27 cellular contexts compared by ENCODE assay signal in genomic region chr2:70527447-70528080, GRCh38. TPM values are rescaled to one million over a fixed set of nuclear protein-coding genes. Genes with fewer than 3 reads are reported as not detected.
DNase-seq lines count a peak whose midpoint lies in the region; ATAC-seq and TF ChIP-seq lines count a peak whose summit lies in the region.
"Had no signal": no experiment of that assay in that cellular context is flagged by ENCODE, and none has a peak within 500 bp of the region (broad histone marks: within the 10 kb centered on the region; RNA-seq: fewer than 3 reads in every experiment).

No MANE protein-coding gene starts in this region.

- intact Hi-C loops in PC-9 (cut with micrococcal nuclease; ENCODE audit: unreplicated experiment), result loop anchor here (10.0 kb wide), 1 partner anchor 143 kb away; no protein-coding TSS in a partner anchor
- intact Hi-C loops in CD4-positive, alpha-beta memory T cell (cut with micrococcal nuclease), result no loop called here

- POLR2A ChIA-PET in PC-9 (lab: Charles Lee; ENCODE audit: unreplicated experiment), result no interaction called here
- POLR2A ChIA-PET in CD4-positive, alpha-beta memory T cell (lab: Charles Lee; ENCODE audit: partially characterized antibody), result interaction anchor here (0.6 kb wide), 1 partner anchor 420 kb away, joined by 3 read pairs; no protein-coding TSS in a partner anchor

- H2AFZ ChIP-seq in PC-9 (no peak overlapping the region), hepatocyte (peak overlapping the region; percentile 7)
- H2AFZ ChIP-seq: parathyroid adenoma had no signal

- H3K4me1 Mint-ChIP-seq in CD4-positive, alpha-beta memory T cell, result peaks cover 11 to 26% (median 17%) of the 10 kb centered on the region in 4 donors

- H3K27me3 Mint-ChIP-seq in CD4-positive, alpha-beta memory T cell, result peaks cover 0 to 2% of the 10 kb centered on the region in 2 donors
- H3K27me3 Mint-ChIP-seq: activated naive CD8-positive, alpha-beta T cell treated with anti-CD3 and anti-CD28 coated beads for 36 hours had no signal

- H3K79me2 ChIP-seq in PC-9 (ENCODE audit: low read depth) (peaks cover 82% of the 10 kb centered on the region), hepatocyte (no peaks in the 10 kb centered on the region)
- H3K79me2 ChIP-seq: parathyroid adenoma had no signal

- no peaks in the 10 kb centered on the region for H3K9me3 ChIP-seq in PC-9 (ENCODE audit: insufficient read depth, low read depth)
- H3K9me3 ChIP-seq in hepatocyte (ENCODE audit: low read depth), result no peaks in the 10 kb centered on the region
- H3K9me3 ChIP-seq in CD4-positive, alpha-beta memory T cell (ENCODE audit: control insufficient read depth in 1 of 2, low read length in 2 of 2), result no peaks in the 10 kb centered on the region
- H3K9me3 ChIP-seq: MG63, mucosa of descending colon, right lobe of liver, thoracic aorta, vagina had no signal

- H3K27ac Mint-ChIP-seq in CD4-positive, alpha-beta memory T cell, result no peak overlapping the region
- H3K27ac Mint-ChIP-seq: activated naive CD8-positive, alpha-beta T cell treated with anti-CD3 and anti-CD28 coated beads for 36 hours; CD4-positive, CD25-positive, alpha-beta regulatory T cell; H9 had no signal

- CTCF ChIA-PET in PC-9 (lab: Charles Lee), result no interaction called here
- CTCF ChIA-PET in CD4-positive, alpha-beta memory T cell (lab: Charles Lee; ENCODE audit: partially characterized antibody), result no interaction called here

- TF ChIP-seq CTCF in PC-9 (conservative IDR thresholded peaks at IDR 0.05) (no peak), hepatocyte (IDR thresholded peaks at IDR 0.05; ENCODE audit: poor library complexity) (no peak)

- no peak overlapping the region for H3K4me3 Mint-ChIP-seq in CD4-positive, alpha-beta memory T cell
- H3K4me3 Mint-ChIP-seq: activated naive CD8-positive, alpha-beta T cell treated with anti-CD3 and anti-CD28 coated beads for 36 hours; CD4-positive, CD25-positive, alpha-beta regulatory T cell; H9; nephron progenitor cell had no signal

- H3K9me2 ChIP-seq in PC-9 (ENCODE audit: insufficient read depth) (0 out of 2 replicates have a peak, but pooled peaks cover 4% of the 10 kb centered on the region), hepatocyte (replicated peaks; ENCODE audit: insufficient read depth) (no peaks in the 10 kb centered on the region)

- H3K36me3 Mint-ChIP-seq in CD4-positive, alpha-beta memory T cell, result peaks cover 0 to 4% of the 10 kb centered on the region in 2 donors
- H3K36me3 Mint-ChIP-seq: activated naive CD8-positive, alpha-beta T cell treated with anti-CD3 and anti-CD28 coated beads for 36 hours; CD4-positive, CD25-positive, alpha-beta regulatory T cell had no signal

- H3K27me3 ChIP-seq in PC-9 (ENCODE audit: insufficient read depth, low read depth) (no peaks in the 10 kb centered on the region), hepatocyte (no peaks in the 10 kb centered on the region)
- no peaks in the 10 kb centered on the region for H3K27me3 ChIP-seq in CD4-positive, alpha-beta memory T cell (ENCODE audit: insufficient read depth, low read length)
- H3K27me3 ChIP-seq: MG63, right lobe of liver, vagina had no signal

- H3K36me3 ChIP-seq in PC-9 (ENCODE audit: low read depth) (peaks cover 4% of the 10 kb centered on the region; the same call in 1 of the 2 replicates), hepatocyte (replicated peaks; ENCODE audit: insufficient read depth, low read depth) (no peaks in the 10 kb centered on the region)
- no peaks in the 10 kb centered on the region for H3K36me3 ChIP-seq in CD4-positive, alpha-beta memory T cell (ENCODE audit: insufficient read depth, low read length)
- H3K36me3 ChIP-seq: MG63, right lobe of liver, thoracic aorta, vagina had no signal

- DNase-seq in PC-9, result no peak
- DNase-seq in hepatocyte (ENCODE audit: low spot score), result no peak
- DNase-seq in CD4-positive, alpha-beta memory T cell, result no peak
- DNase-seq in stimulated activated CD4-positive, alpha-beta T cell treated with anti-CD3 and anti-CD28 coated beads, Interleukin-2, amount 100 ng/mL, for 48 hours, result no peak
- DNase-seq: activated CD4-positive, alpha-beta T cell treated with anti-CD3 and anti-CD28 coated beads, Interleukin-2, amount 50 U/mL, for 48 hours; activated CD8-positive, alpha-beta memory T cell treated with anti-CD3 and anti-CD28 coated beads, Interleukin-2, amount 50 U/mL, for 4 hours; activated naive CD8-positive, alpha-beta T cell treated with anti-CD3 and anti-CD28 coated beads for 36 hours; CD4-positive, CD25-positive, alpha-beta regulatory T cell; H9; MG63; mucosa of descending colon; NCI-H1417; NCI-H2081; nephron progenitor cell; right lobe of liver; SIG-M5; stimulated activated naive CD8-positive, alpha-beta T cell treated with anti-CD3 and anti-CD28 coated beads, Interleukin-15, Interleukin-2, amounts not matched to agents 100 U/mL and 50 U/mL, for 24 hours had no signal

- H3K4me1 ChIP-seq in PC-9 (replicated peaks; ENCODE audit: insufficient read depth) (peaks cover 72% of the 10 kb centered on the region), hepatocyte (ENCODE audit: insufficient read depth) (no peaks in the 10 kb centered on the region)
- peaks cover 22% of the 10 kb centered on the region for H3K4me1 ChIP-seq in CD4-positive, alpha-beta memory T cell (ENCODE audit: insufficient read depth, low read length)

- H3K4me2 ChIP-seq in PC-9 (peak overlapping the region; percentile 82), hepatocyte (no peak overlapping the region)

- H4K20me1 ChIP-seq in PC-9 (ENCODE audit: insufficient read depth) (no peaks in the 10 kb centered on the region), hepatocyte (ENCODE audit: insufficient read depth, poor library complexity, severe bottlenecking) (no peaks in the 10 kb centered on the region)

- 73% methylated on average over 4 of the region's 4 CpGs for WGBS in hepatocyte (ENCODE audit: low lambda C conversion rate, missing lambda C conversion rate)

- peaks cover 49% of the 10 kb centered on the region for H3F3A ChIP-seq in PC-9 (ENCODE audit: insufficient read depth, low read depth)

- H3K4me3 ChIP-seq in PC-9 (no peak overlapping the region), hepatocyte (no peak overlapping the region)
- no peak overlapping the region for H3K4me3 ChIP-seq in CD4-positive, alpha-beta memory T cell (ENCODE audit: low read length in 2 of 2)
- H3K4me3 ChIP-seq: K562, MG63, mucosa of descending colon, right lobe of liver, thoracic aorta, vagina had no signal

- peak; percentile 62 for ATAC-seq in GM19452 (IDR thresholded peaks at IDR 0.05; ENCODE audit: unreplicated experiment)
- ATAC-seq in HG02588 (IDR thresholded peaks at IDR 0.05; ENCODE audit: unreplicated experiment), result no peak
- no peak for ATAC-seq in HG02938 (IDR thresholded peaks at IDR 0.05; ENCODE audit: unreplicated experiment)
- ATAC-seq: K562; mucosa of descending colon; stimulated activated naive CD8-positive, alpha-beta T cell treated with anti-CD3 and anti-CD28 coated beads, Interleukin-15, Interleukin-2, amounts not matched to agents 100 U/mL and 50 U/mL, for 24 hours had no signal

- no TSS peak for BruUV-seq in PC-9 (replicated peaks; lab: Mats Ljungman, UMichigan)

- H3K9me3 Mint-ChIP-seq in CD4-positive, alpha-beta memory T cell, result peaks cover 0 to 3% (median 0%) of the 10 kb centered on the region in 8 donors
- H3K9me3 Mint-ChIP-seq: H9, nephron progenitor cell had no signal

- H3K27ac ChIP-seq in PC-9 (peak overlapping the region; percentile 100), hepatocyte (no peak overlapping the region)
- no peak overlapping the region for H3K27ac ChIP-seq in CD4-positive, alpha-beta memory T cell (ENCODE audit: low read depth, low read length)
- H3K27ac ChIP-seq: parathyroid adenoma, right lobe of liver, thoracic aorta, vagina had no signal

RNA-seq across cellular contexts. Expression of gene TGFA, which starts 26.1 kb away (rescaled TPM):
- total RNA-seq in PC-9 (2021) (27.7 and 36.4 TPM in 2 replicates), hepatocyte (2.4 and 5.6 TPM in 2 replicates)
- polyA plus RNA-seq in hepatocyte, result 2.2 and 2.6 TPM in 2 replicates
- total RNA-seq in CD4-positive, alpha-beta memory T cell, result 1 to 10 TPM; 2.9 to 4.2 TPM
- polyA plus RNA-seq in CD4-positive, alpha-beta memory T cell, result 1 to 10 TPM in 1 of 2 donors, under 1 TPM in 1; 0.46 to 1.8 TPM
- total RNA-seq: fibroblast of villous mesenchyme, G401, K562, OCI-LY7 had no signal
- polyA plus RNA-seq: K562 had no signal
